ENCODE assay signal across 1 cellular context in the genomic region with DNA sequence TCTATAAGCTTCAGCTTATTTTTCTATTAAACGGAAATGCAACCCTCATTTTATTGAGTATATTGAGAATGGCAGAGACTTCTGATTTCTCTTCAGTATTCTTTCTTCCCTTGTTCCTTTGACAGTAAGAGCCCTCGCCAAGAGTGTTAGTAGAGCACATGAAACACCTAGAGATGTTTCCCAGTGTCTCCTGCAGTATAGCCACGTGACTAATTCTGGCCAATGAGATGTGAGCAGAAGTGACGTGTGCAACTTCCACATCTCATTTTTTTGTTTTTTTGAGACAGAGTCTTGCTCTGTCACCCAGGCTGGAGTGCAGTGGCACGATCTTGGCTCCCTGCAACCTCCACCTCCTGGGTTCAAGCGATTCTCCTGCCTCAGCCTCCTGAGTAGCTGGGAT. TPM values are rescaled to one million over a fixed set of nuclear protein-coding genes. Genes with fewer than 3 reads are reported as not detected.
"Had no signal": no experiment of that assay in that cellular context is flagged by ENCODE, and none has a peak within 500 bp of the region (broad histone marks: within the 10 kb centered on the region; RNA-seq: fewer than 3 reads in every experiment).

No MANE protein-coding gene starts in this region.

RNA-seq across cellular contexts. Expression of gene LAMB1, which starts 19.0 kb away (rescaled TPM):
- total RNA-seq: naive thymus-derived CD4-positive, alpha-beta T cell had no signal
